Comparison of ENCODE assay signal across 11 cellular contexts in the genomic region with DNA sequence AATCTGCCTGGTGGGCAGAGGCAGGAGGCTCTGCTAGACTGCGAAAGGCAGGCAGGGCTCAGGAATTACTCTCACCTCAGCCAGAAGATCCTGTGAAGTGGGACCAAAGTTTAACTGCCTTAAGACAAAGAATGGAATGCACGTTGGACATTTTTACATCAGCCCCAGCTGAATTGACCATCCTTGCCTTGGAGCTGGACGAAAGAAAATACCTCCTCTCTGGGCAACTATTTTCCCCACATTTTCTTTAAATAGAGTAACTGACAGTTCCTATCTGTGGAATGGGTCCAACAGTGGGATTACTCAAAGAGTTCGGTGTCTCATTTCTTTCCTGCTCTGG.
"Had no signal": no experiment of that assay in that cellular context is flagged by ENCODE, and none has a peak within 500 bp of the region (broad histone marks: within the 10 kb centered on the region; RNA-seq: fewer than 3 reads in every experiment).

No MANE protein-coding gene starts in this region.

- H3K27ac Mint-ChIP-seq: activated naive CD4-positive, alpha-beta T cell treated with anti-CD3 and anti-CD28 coated beads, Interleukin-2, amount 50 U/mL, for 24 hours had no signal

- FAIRE-seq: kidney had no signal

- H3K9me3 Mint-ChIP-seq: activated naive CD4-positive, alpha-beta T cell treated with anti-CD3 and anti-CD28 coated beads, Interleukin-2, amount 50 U/mL, for 24 hours had no signal

- H3K27ac ChIP-seq: VCaP had no signal

- H3K4me3 Mint-ChIP-seq: activated naive CD4-positive, alpha-beta T cell treated with anti-CD3 and anti-CD28 coated beads, Interleukin-2, amount 50 U/mL, for 24 hours had no signal

- H3K4me3 ChIP-seq: gastrocnemius medialis had no signal

- DNase-seq: activated CD4-positive, alpha-beta T cell treated with anti-CD3 and anti-CD28 coated beads for 4 hours; activated T-cell treated with anti-CD3 and anti-CD28 coated beads for 4 hours; gastrocnemius medialis; kidney; left ventricle myocardium superior; posterior cingulate gyrus; right cardiac atrium; stimulated activated naive CD4-positive, alpha-beta T cell treated with Interleukin-2 at 50 U/mL for 16 hours; T-helper 9 cell had no signal

- H3K9me3 ChIP-seq: gastrocnemius medialis had no signal

- H3K27me3 ChIP-seq: gastrocnemius medialis had no signal
